In genomic region chr10:48533951-48534720, GRCh38 we compare ENCODE assay signal across 17 cellular contexts.
DNase-seq lines count a peak whose midpoint lies in the region; ATAC-seq, FAIRE-seq and TF ChIP-seq lines count a peak whose summit lies in the region.
"Had no signal": no experiment of that assay in that cellular context is flagged by ENCODE, and none has a peak within 500 bp of the region (broad histone marks: within the 10 kb centered on the region; RNA-seq: fewer than 3 reads in every experiment).

No MANE protein-coding gene starts in this region.

- no peak overlapping the region for H3K56ac ChIP-seq in H9 (ENCODE audit: insufficient read length, low read depth, low read length)

- H3K9me3 Mint-ChIP-seq in H9 = no peaks in the 10 kb centered on the region; a peak in 1 of 5 replicates

- H3K9me3 ChIP-seq in H9 (ENCODE audit: control insufficient read depth, low read depth, low read length) (no peaks in the 10 kb centered on the region), GM12878 (replicated peaks; ENCODE audit: control insufficient read depth, insufficient read depth, low read length) (no peaks in the 10 kb centered on the region; the same call in 2 of the 3 replicates), smooth muscle cell (replicated peaks; ENCODE audit: low read depth) (no peaks in the 10 kb centered on the region)
- H3K9me3 ChIP-seq: tibial artery had no signal

- no peak overlapping the region for H3K18ac ChIP-seq in H9 (ENCODE audit: insufficient read length, low read depth, low read length)

- H3K36me3 ChIP-seq in GM12878 (ENCODE audit: control insufficient read depth in 2 of 2, insufficient read depth in 2 of 2, low read length in 1 of 2) = no peaks in the 10 kb centered on the region
- no peaks in the 10 kb centered on the region for H3K36me3 ChIP-seq in smooth muscle cell (ENCODE audit: low read depth)
- H3K36me3 ChIP-seq: tibial artery had no signal

- WGBS in H9 (ENCODE audit: extremely low coverage, insufficient read length, low lambda C conversion rate) = no CpG with 5 or more reads among the region's 8 CpGs
- WGBS in GM12878 (ENCODE audit: insufficient coverage, insufficient replicate concordance, low lambda C conversion rate, missing lambda C conversion rate) = 10% methylated on average over 8 of the region's 8 CpGs
- WGBS in smooth muscle cell (ENCODE audit: low lambda C conversion rate) = 56% methylated on average over 8 of the region's 8 CpGs

- peak; percentile 52 for ATAC-seq in GM12878
- ATAC-seq in GM21737 (IDR thresholded peaks at IDR 0.05; ENCODE audit: unreplicated experiment) = no peak
- ATAC-seq: T-helper 17 cell had no signal

- SMC1A ChIA-PET in GM12878 (lab: Charles Lee; ENCODE audit: uncharacterized antibody, unreplicated experiment) = interaction anchor here (1.9 kb wide), 1 partner anchor 15 kb away, joined by 6 read pairs; no protein-coding TSS in a partner anchor

- H3K27me3 Mint-ChIP-seq in H9 (ENCODE audit: low read depth) = peaks cover 2% of the 10 kb centered on the region; the same call in 1 of the 2 replicates

- H3K79me2 ChIP-seq in H9 (ENCODE audit: insufficient read depth, low read length) (no peaks in the 10 kb centered on the region), GM12878 (ENCODE audit: control insufficient read depth, insufficient read depth, low read length) (no peaks in the 10 kb centered on the region), smooth muscle cell (ENCODE audit: low read depth) (no peaks in the 10 kb centered on the region)

- H4K5ac ChIP-seq in H9 (ENCODE audit: insufficient read length, low read depth, low read length) = no peak overlapping the region

- no peak overlapping the region; the same call in 1 of the 2 replicates for H3K14ac ChIP-seq in H9 (ENCODE audit: insufficient read depth, low read length)

- no peak overlapping the region; a peak in 1 of 5 replicates for H3K4me3 Mint-ChIP-seq in H9
- H3K4me3 Mint-ChIP-seq: activated naive CD8-positive, alpha-beta T cell; CD4-positive, CD25-positive, alpha-beta regulatory T cell; T-helper 17 cell had no signal

- no peak overlapping the region for H2BK120ac ChIP-seq in H9 (ENCODE audit: low read depth, low read length, poor library complexity, severe bottlenecking)

- CTCF ChIA-PET in GM12878 (lab: Yijun Ruan, JAX) = interaction anchor here (0.9 to 2.1 kb wide), 4 partner anchors 9 to 171 kb away, joined by 3 to 16 read pairs (median 4); no protein-coding TSS in a partner anchor

- no peak overlapping the region for H2AK5ac ChIP-seq in H9 (ENCODE audit: insufficient read length, low read length)

- TF ChIP-seq EP300 in GM12878 (IDR thresholded peaks at IDR 0.05; ENCODE audit: borderline replicate concordance in 1 of 2, control insufficient read depth in 1 of 2, low read depth in 2 of 2, low read length in 2 of 2) = no peak

- no peak overlapping the region for H2BK15ac ChIP-seq in H9 (ENCODE audit: low read depth, low read length)

- POLR2A ChIA-PET in GM12878 (lab: Charles Lee) = interaction anchor here (0.7 kb wide), 1 partner anchor 563 kb away, joined by 3 read pairs; no protein-coding TSS in a partner anchor

- H2BK20ac ChIP-seq in H9 (ENCODE audit: low read depth, low read length, poor library complexity, severe bottlenecking) = no peak overlapping the region

- TF ChIP-seq CTCF in H9 (conservative IDR thresholded peaks at IDR 0.05) (no peak), GM12878 (IDR thresholded peaks at IDR 0.05 in 2 of 3, conservative IDR thresholded peaks at IDR 0.05 in 1 of 3; ENCODE audit: control insufficient read depth in 2 of 3, extremely low read depth in 1 of 3, insufficient read depth in 1 of 3, low read depth in 3 of 3, low read length in 3 of 3) (no peak), smooth muscle cell (IDR thresholded peaks at IDR 0.05; ENCODE audit: borderline replicate concordance, insufficient read depth, poor library complexity, severe bottlenecking) (no peak)

- no peaks in the 10 kb centered on the region for H3K23me2 ChIP-seq in H9 (ENCODE audit: insufficient read length, low read depth, low read length, poor library complexity, severe bottlenecking)

- no peak for TF ChIP-seq POLR2A in GM12878 (IDR thresholded peaks at IDR 0.05; ENCODE audit: low read depth, low read length)

- H3K4me2 ChIP-seq in H9 (ENCODE audit: insufficient read depth, insufficient read length, low read length) (no peak overlapping the region), GM12878 (ENCODE audit: control insufficient read depth, insufficient read depth) (no peak overlapping the region), smooth muscle cell (no peak overlapping the region)
- H3K4me2 ChIP-seq: KMS-11 had no signal

- H4K8ac ChIP-seq in H9 (replicated peaks; ENCODE audit: insufficient read length, low read depth, low read length) = no peak overlapping the region

- H3T11ph ChIP-seq in H9 (ENCODE audit: low read length) = no peak overlapping the region

- TF ChIP-seq RAD21 in GM12878 (IDR thresholded peaks at IDR 0.05; ENCODE audit: insufficient read depth, low read depth, low read length) = no peak

- no peak overlapping the region for H2BK12ac ChIP-seq in H9 (ENCODE audit: insufficient read length, low read depth, low read length)

- H3K4me3 ChIP-seq in GM12878 (no peak overlapping the region), smooth muscle cell (no peak overlapping the region)
- H3K4me3 ChIP-seq: tibial artery had no signal

- no peaks in the 10 kb centered on the region for H3K79me1 ChIP-seq in H9 (ENCODE audit: insufficient read depth, low read depth, low read length, poor library complexity, severe bottlenecking)

- BruUV-seq in GM12878 (replicated peaks; lab: Mats Ljungman, UMichigan) = no TSS peak

- no peak overlapping the region for H2BK5ac ChIP-seq in H9 (ENCODE audit: insufficient read length, low read length)

- intact Hi-C loops in GM12878 (cut with micrococcal nuclease; ENCODE audit: unreplicated experiment) = no loop called here

- H3K27ac ChIP-seq in H9 (ENCODE audit: insufficient read length, low read depth, low read length) = no peak overlapping the region
- H3K27ac ChIP-seq in GM12878 (ENCODE audit: control insufficient read depth, insufficient read depth) = no peak overlapping the region
- H3K27ac ChIP-seq in smooth muscle cell (ENCODE audit: low read depth) = no peak overlapping the region
- H3K27ac ChIP-seq: KMS-11, tibial artery had no signal

- no peaks in the 10 kb centered on the region for H3K27me3 ChIP-seq in H9 (ENCODE audit: insufficient read depth, low read length)
- H3K27me3 ChIP-seq in GM12878 (replicated peaks in 1 of 2; ENCODE audit: control insufficient read depth in 2 of 2, insufficient read depth in 2 of 2, low read length in 1 of 2) = no peaks in the 10 kb centered on the region
- no peaks in the 10 kb centered on the region for H3K27me3 ChIP-seq in smooth muscle cell (ENCODE audit: low read depth)
- H3K27me3 ChIP-seq: tibial artery had no signal

- H3K4me1 ChIP-seq in H9 (ENCODE audit: insufficient read depth, low read length) = peaks cover 17% of the 10 kb centered on the region
- H3K4me1 ChIP-seq in GM12878 (ENCODE audit: control insufficient read depth, insufficient read depth, low read length) = no peaks in the 10 kb centered on the region
- H3K4me1 ChIP-seq in smooth muscle cell (ENCODE audit: low read depth) = no peaks in the 10 kb centered on the region

- H3K36me3 Mint-ChIP-seq in H9 (ENCODE audit: insufficient read depth in 1 of 3, low read depth in 3 of 3) = no peaks in the 10 kb centered on the region; a peak in 3 of 7 replicates
- H3K36me3 Mint-ChIP-seq: activated naive CD8-positive, alpha-beta T cell; CD4-positive, CD25-positive, alpha-beta regulatory T cell had no signal

- H2AFZ ChIP-seq in H9 (ENCODE audit: low read length) = no peak overlapping the region
- H2AFZ ChIP-seq in GM12878 (ENCODE audit: control insufficient read depth, low read depth, low read length) = no peak overlapping the region
- H2AFZ ChIP-seq in smooth muscle cell (ENCODE audit: low read depth) = no peak overlapping the region

- RAD21 ChIA-PET in GM12878 (lab: Charles Lee; ENCODE audit: unreplicated experiment) = interaction anchor here (0.7 to 2.1 kb wide), 3 partner anchors 16 to 122 kb away, joined by 3 to 7 read pairs (median 3); no protein-coding TSS in a partner anchor

- DNase-seq in AG20443 (ENCODE audit: low spot score) (peak; percentile 67), H9 (peak; percentile 66), GM12878 (ENCODE audit: low read depth, low spot score) (no peak), midbrain (lab: John Stamatoyannopoulos, UW) (peak; percentile 40), AML-193 (lab: John Stamatoyannopoulos, UW) (no peak), smooth muscle cell (lab: John Stamatoyannopoulos, UW; ENCODE audit: unreplicated experiment) (no peak), NCI-H2107 (lab: John Stamatoyannopoulos, UW) (no peak)
- DNase-seq: activated CD4-positive, CD25-positive, alpha-beta regulatory T cell treated with anti-CD3 and anti-CD28 coated beads, Interleukin-2, amount 50 U/mL, for 72 hours; CD4-positive, CD25-positive, alpha-beta regulatory T cell; cerebellar nuclear complex; NCI-H1436; NCI-H526 treated with DMSO at 0.1 percent for 48 hours; T-helper 17 cell; tibial artery had no signal

- H3K23ac ChIP-seq in H9 (ENCODE audit: insufficient read length, low read depth, low read length) = no peak overlapping the region

- no peak for FAIRE-seq in GM12878 (lab: Jason Lieb, UNC)

- no peaks in the 10 kb centered on the region for H3F3A ChIP-seq in smooth muscle cell (ENCODE audit: low read depth)

- no peak overlapping the region for H3K4ac ChIP-seq in H9 (ENCODE audit: low read depth, low read length)

- H4K20me1 ChIP-seq in H9 (ENCODE audit: control insufficient read depth, insufficient read depth, insufficient read length) = no peaks in the 10 kb centered on the region
- H4K20me1 ChIP-seq in GM12878 (ENCODE audit: control insufficient read depth, insufficient read depth) = no peaks in the 10 kb centered on the region
- H4K20me1 ChIP-seq in smooth muscle cell (ENCODE audit: low read depth) = no peaks in the 10 kb centered on the region

- in situ Hi-C loops in GM12878 (cut with MboI) = no loop called here

- H3K4me1 Mint-ChIP-seq in H9 = peaks cover 48 to 55% of the 10 kb centered on the region in 2 experiments
- H3K4me1 Mint-ChIP-seq: CD4-positive, CD25-positive, alpha-beta regulatory T cell; T-helper 17 cell had no signal

- H3K27ac Mint-ChIP-seq in H9 = peak overlapping the region; percentile 34 to 95 (median 95); a peak in 6 of 7 replicates
- H3K27ac Mint-ChIP-seq: activated naive CD8-positive, alpha-beta T cell; CD4-positive, CD25-positive, alpha-beta regulatory T cell; T-helper 17 cell had no signal

- H3K9ac ChIP-seq in H9 (ENCODE audit: extremely low read depth, insufficient read length, low read length) = no peak overlapping the region
- no peak overlapping the region for H3K9ac ChIP-seq in GM12878 (ENCODE audit: control insufficient read depth, insufficient read depth, low read length)
- no peak overlapping the region for H3K9ac ChIP-seq in smooth muscle cell (ENCODE audit: low read depth)
- H3K9ac ChIP-seq: KMS-11 had no signal

- H4K91ac ChIP-seq in H9 (ENCODE audit: insufficient read length, low read depth, low read length) = no peak overlapping the region

TF ChIP-seq in GM12878, 131 proteins besides CTCF, POLR2A, EP300 and RAD21 (continues in another document):
- no peak for TF ChIP-seq DPF2 (IDR thresholded peaks at IDR 0.05)

Comparison
In these comparisons a context has a peak if more than half of its experiments do, and no peak if none do; other contexts are left out.
1. DNase-seq: peak in AG20443 (single experiment), H9 (single experiment) and midbrain (single experiment); none in GM12878 (single experiment), AML-193 (0 of 2), smooth muscle cell (single experiment) and NCI-H2107 (single experiment).